11 cellular contexts compared by ENCODE assay signal in the genomic region with DNA sequence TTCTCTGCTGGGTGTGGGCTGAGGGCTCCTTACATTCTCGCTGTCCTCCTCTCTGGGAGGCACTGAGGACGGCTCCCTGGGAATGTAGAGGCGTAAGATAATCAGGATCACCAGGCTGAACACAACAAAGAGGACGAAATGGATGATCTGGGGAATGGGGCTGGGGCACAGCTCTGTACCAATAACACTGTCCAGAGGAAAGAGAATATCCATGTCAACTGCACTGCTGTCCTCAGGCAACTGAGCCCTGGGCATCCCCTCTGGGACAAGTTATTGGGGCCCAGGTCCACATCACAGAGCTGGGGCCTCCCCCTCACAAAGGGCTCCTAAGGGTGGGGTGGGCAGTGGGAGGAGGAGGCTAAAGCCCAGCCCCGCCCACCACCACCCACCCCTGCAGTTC. TPM values are rescaled to one million over a fixed set of nuclear protein-coding genes. Genes with fewer than 3 reads are reported as not detected.
DNase-seq lines count a peak whose midpoint lies in the region; ATAC-seq, FAIRE-seq and TF ChIP-seq lines count a peak whose summit lies in the region.
"Not testable (repeated sequence)": the region's sequence is repeated elsewhere in the genome, so short reads cannot be mapped to it uniquely, and the experiment has no call there.
"Had no signal": no experiment of that assay in that cellular context is flagged by ENCODE, and none has a peak within 500 bp of the region (broad histone marks: within the 10 kb centered on the region; RNA-seq: fewer than 3 reads in every experiment).

No MANE protein-coding gene starts in this region.

- not testable (repeated sequence) for TF ChIP-seq CTCF in A549 (IDR thresholded peaks at IDR 0.05); Panc1 (IDR thresholded peaks at IDR 0.05); K562 (IDR thresholded peaks at IDR 0.05 in 2 of 3, conservative IDR thresholded peaks at IDR 0.05 in 1 of 3; ENCODE audit: insufficient read depth in 2 of 3, low read depth in 1 of 3, low read length in 3 of 3); kidney (IDR thresholded peaks at IDR 0.05; ENCODE audit: borderline replicate concordance, extremely low read depth, insufficient read depth); nephron progenitor cell (IDR thresholded peaks at IDR 0.05)

- H2BK5ac ChIP-seq in neuronal stem cell (ENCODE audit: low read length), result not testable (repeated sequence)

- CTCF ChIA-PET in A549 (lab: Yijun Ruan, JAX); Panc1 (lab: Charles Lee); K562 (lab: Yijun Ruan, JAX; ENCODE audit: low intra/inter-chr PET ratio): not testable (repeated sequence)

- H3K27ac ChIP-seq in A549; Panc1 (ENCODE audit: low read length); K562 (ENCODE audit: extremely low read depth, low read depth, low read length); kidney (ENCODE audit: low read depth in 2 of 2, low read length in 2 of 2); neuronal stem cell (replicated peaks; ENCODE audit: low read length): not testable (repeated sequence)

- DNase-seq in A549 (ENCODE audit: low read depth in 1 of 2, low spot score in 1 of 2); Panc1 (ENCODE audit: low read depth, low spot score); nephron progenitor cell; neuronal stem cell (ENCODE audit: low spot score): not testable (repeated sequence)
- DNase-seq in K562 (ENCODE audit: extremely low read depth in 1 of 4, low spot score in 3 of 4) (peak in 2 of 4 experiments; percentile 2 to 3), kidney (peak; percentile 35)

- not testable (repeated sequence) for H3K9me3 Mint-ChIP-seq in nephron progenitor cell

- in situ Hi-C loops in Panc1 (cut with HindIII; ENCODE audit: low pct_unique_long_range_greater_than_20kb, low sequenced_read_pairs), result not testable (repeated sequence)
- in situ Hi-C loops in K562 (cut with MboI), result loop anchor here (5.0 kb wide), 2 partner anchors 122 to 1667 kb away; no protein-coding TSS in a partner anchor

- not testable (repeated sequence) for H3K4me1 Mint-ChIP-seq in nephron progenitor cell

- not testable (repeated sequence) for BruUV-seq in Panc1 (replicated peaks; lab: Mats Ljungman, UMichigan); K562 (replicated peaks; lab: Mats Ljungman, UMichigan)

- WGBS in A549 (ENCODE audit: missing lambda C conversion rate), result 56% methylated on average over 4 of the region's 5 CpGs
- 8% methylated on average over 4 of the region's 5 CpGs for WGBS in K562 (ENCODE audit: insufficient coverage, low coverage, missing lambda C conversion rate)
- no CpG with 5 or more reads among the region's 5 CpGs for WGBS in neuronal stem cell (ENCODE audit: extremely low coverage in 2 of 2, insufficient read length in 2 of 2, insufficient replicate concordance in 1 of 2), 2 donors

- not testable (repeated sequence) for H3K79me1 ChIP-seq in neuronal stem cell (ENCODE audit: low read depth, low read length)

- H4K8ac ChIP-seq in neuronal stem cell (ENCODE audit: low read depth, low read length), result not testable (repeated sequence)

- H4K20me1 ChIP-seq in K562 (replicated peaks; ENCODE audit: control insufficient read depth, insufficient read depth, low read length), result not testable (repeated sequence)

- H3K36me3 Mint-ChIP-seq in nephron progenitor cell (ENCODE audit: low read depth), result not testable (repeated sequence)

- not testable (repeated sequence) for H3K23ac ChIP-seq in neuronal stem cell (ENCODE audit: low read depth, low read length, poor library complexity)

- not testable (repeated sequence) for TF ChIP-seq POLR2A in A549 (IDR thresholded peaks at IDR 0.05; ENCODE audit: low read length); K562 (conservative IDR thresholded peaks at IDR 0.05)

- H2BK15ac ChIP-seq in neuronal stem cell (ENCODE audit: low read length), result not testable (repeated sequence)

- peak overlapping the region; percentile 28 for H3K18ac ChIP-seq in neuronal stem cell (ENCODE audit: low read length)

- not testable (repeated sequence) for H2BK12ac ChIP-seq in neuronal stem cell (ENCODE audit: low read length)

- H3K9me1 ChIP-seq in K562 (ENCODE audit: control insufficient read depth, insufficient read depth, low read length), result not testable (repeated sequence)

- not testable (repeated sequence) for H3K4me3 Mint-ChIP-seq in nephron progenitor cell

- not testable (repeated sequence) for H4K91ac ChIP-seq in neuronal stem cell (ENCODE audit: low read depth, low read length, poor library complexity)

- H3K36me3 ChIP-seq in Panc1 (ENCODE audit: control insufficient read depth, insufficient read depth, low read length); K562 (ENCODE audit: control insufficient read depth, insufficient read depth, low read length); kidney (ENCODE audit: control insufficient read depth in 1 of 2, insufficient read depth in 2 of 2, low read length in 2 of 2); neuronal stem cell (replicated peaks in 1 of 2; ENCODE audit: control insufficient read depth in 2 of 2, insufficient read depth in 2 of 2, low read length in 2 of 2): not testable (repeated sequence)

- H2BK120ac ChIP-seq in neuronal stem cell (ENCODE audit: low read depth, low read length), result not testable (repeated sequence)

- FAIRE-seq in A549 (lab: Jason Lieb, UNC); K562 (lab: Jason Lieb, UNC); kidney (lab: Jason Lieb, UNC): not testable (repeated sequence)

- not testable (repeated sequence) for H3K27me3 Mint-ChIP-seq in nephron progenitor cell (ENCODE audit: low read depth, poor library complexity)

- not testable (repeated sequence) for H3K9ac ChIP-seq in K562 (ENCODE audit: insufficient read depth in 1 of 2, low read depth in 2 of 2, low read length in 2 of 2); kidney (ENCODE audit: low read length in 2 of 2); neuronal stem cell (ENCODE audit: low read depth, low read length, poor library complexity)

- ATAC-seq in A549, result peak; percentile 35 to 56; a peak in 4 of 6 replicates
- ATAC-seq in Panc1, result peak; percentile 58
- ATAC-seq in K562, result peak; percentile 43; the same call in 2 of the 3 replicates

- not testable (repeated sequence) for H3K27me3 ChIP-seq in Panc1 (ENCODE audit: control insufficient read depth, insufficient read depth, low read length); neuronal stem cell (ENCODE audit: control insufficient read depth in 3 of 3, insufficient read depth in 3 of 3, low read depth in 1 of 3, low read length in 3 of 3)
- peaks cover 5 to 14% of the 10 kb centered on the region in 2 experiments for H3K27me3 ChIP-seq in K562 (ENCODE audit: control insufficient read depth in 2 of 2, insufficient read depth in 2 of 2, low read length in 2 of 2)

- H3K14ac ChIP-seq in neuronal stem cell (ENCODE audit: low read length), result peak overlapping the region; percentile 56

- intact Hi-C loops in Panc1 (cut with micrococcal nuclease; ENCODE audit: unreplicated experiment); kidney (cut with DNase I): not testable (repeated sequence)
- intact Hi-C loops in K562 (cut with micrococcal nuclease), result loop anchor here (2.0 kb wide), 1 partner anchor 124 kb away; no protein-coding TSS in a partner anchor

- POLR2A ChIA-PET in A549 (lab: Yijun Ruan, JAX); Panc1 (lab: Charles Lee); K562 (lab: Yijun Ruan, JAX): not testable (repeated sequence)

- not testable (repeated sequence) for H3K4ac ChIP-seq in neuronal stem cell (ENCODE audit: low read length)

- H3K9me3 ChIP-seq in A549; Panc1 (ENCODE audit: control insufficient read depth, insufficient read depth, low read depth, low read length); K562 (replicated peaks; ENCODE audit: control insufficient read depth, insufficient read depth, low read depth, low read length); kidney (ENCODE audit: control insufficient read depth in 1 of 2, low read length in 2 of 2); neuronal stem cell (replicated peaks in 1 of 2; ENCODE audit: control insufficient read depth in 2 of 2, insufficient read depth in 1 of 2, low read depth in 1 of 2, low read length in 2 of 2): not testable (repeated sequence)

- peak overlapping the region; percentile 50 for H3K27ac Mint-ChIP-seq in nephron progenitor cell

- H2AK5ac ChIP-seq in neuronal stem cell (ENCODE audit: low read depth, low read length), result not testable (repeated sequence)

- H2AFZ ChIP-seq in K562 (ENCODE audit: low read depth, low read length); neuronal stem cell (ENCODE audit: low read length): not testable (repeated sequence)

- H3K4me2 ChIP-seq in A549; K562 (ENCODE audit: insufficient read depth, low read length); neuronal stem cell (ENCODE audit: insufficient read depth, low read length, poor library complexity, severe bottlenecking): not testable (repeated sequence)

- H3K4me1 ChIP-seq in A549; Panc1 (ENCODE audit: control insufficient read depth, insufficient read depth, low read length); K562 (replicated peaks in 1 of 2; ENCODE audit: control insufficient read depth in 2 of 2, insufficient read depth in 2 of 2, low read length in 2 of 2); kidney (ENCODE audit: control insufficient read depth in 1 of 2, insufficient read depth in 1 of 2, low read depth in 1 of 2, low read length in 2 of 2); neuronal stem cell (ENCODE audit: control insufficient read depth in 2 of 2, insufficient read depth in 1 of 2, low read depth in 1 of 2, low read length in 2 of 2): not testable (repeated sequence)

- TF ChIP-seq EP300 in A549 (IDR thresholded peaks at IDR 0.05); K562 (IDR thresholded peaks at IDR 0.05; ENCODE audit: low read length): not testable (repeated sequence)

- not testable (repeated sequence) for H3K79me2 ChIP-seq in K562 (ENCODE audit: control insufficient read depth, insufficient read depth, low read length)

- TF ChIP-seq RAD21 in A549 (conservative IDR thresholded peaks at IDR 0.05 in 1 of 2, IDR thresholded peaks at IDR 0.05 in 1 of 2); K562 (CRISPR knock-in tag; conservative IDR thresholded peaks at IDR 0.05 in 1 of 2, IDR thresholded peaks at IDR 0.05 in 1 of 2): not testable (repeated sequence)

- not testable (repeated sequence) for H3K4me3 ChIP-seq in A549; Panc1 (ENCODE audit: low read depth in 2 of 2, low read length in 2 of 2); K562; kidney (ENCODE audit: low read length in 2 of 2); neuronal stem cell (ENCODE audit: low read length in 2 of 2)

RNA-seq across cellular contexts. Expression of a gene that starts 21.3 kb away (rescaled TPM):
- polyA plus RNA-seq in A549 (2011; rRNA removed), result 511 and 688 TPM in 2 replicates
- polyA plus RNA-seq in A549 (2012; cell fraction: cytosol; rRNA removed), result 178 and 211 TPM in 2 replicates
- polyA plus RNA-seq in A549 (2012; cell fraction: nucleus; rRNA removed), result 268 and 443 TPM in 2 replicates
- 1,576 to 1,720 TPM (median 1,580 TPM) in 3 replicates for polyA plus RNA-seq in A549 (2017; fragmentation: RNase III; extraction: RNeasy Plus Mini Kit Qiagen cat#74134 plus additional on column Dnase treatment)
- 579 and 670 TPM in 2 replicates for polyA minus RNA-seq in A549 (2011; rRNA and poly(A)+ RNA removed)
- total RNA-seq in Panc1 (2021; ENCODE audit: unreplicated experiment), result 587 TPM
- 477 TPM for polyA plus RNA-seq in Panc1 (2012; ENCODE audit: insufficient read length)
- 1,523 and 3,571 TPM in 2 replicates for total RNA-seq in K562 (2011; cell fraction: chromatin; rRNA removed; ENCODE audit: low replicate concordance)
- total RNA-seq in K562 (2011; cell fraction: nucleolus; rRNA removed), result 1,055 and 1,232 TPM in 2 replicates
- 1,271 and 1,326 TPM in 2 replicates for total RNA-seq in K562 (2011; cell fraction: nucleoplasm; rRNA removed)
- 570 and 600 TPM in 2 replicates for total RNA-seq in K562 (2014; rRNA removed)
- 611 and 618 TPM in 2 replicates for total RNA-seq in K562 (2014; rRNA removed; fragmentation: Illumina TruSeq; extraction: Trizol)
- total RNA-seq in K562 (2015; rRNA removed; fragmentation: Illumina TruSeq; extraction: Trizol), result 613 and 656 TPM in 2 replicates
- total RNA-seq in K562 (2021), result 544 and 561 TPM in 2 replicates
- polyA plus RNA-seq in K562 (2011; rRNA removed), result 418 and 441 TPM in 2 replicates
- 97.0 and 189 TPM in 2 replicates for polyA plus RNA-seq in K562 (2011; cell fraction: cytosol; rRNA removed)
- 1,217 and 1,257 TPM in 2 replicates for polyA plus RNA-seq in K562 (2011; cell fraction: nucleus; rRNA removed)
- polyA plus RNA-seq in K562 (2012), result 259 and 470 TPM in 2 replicates
- 445 and 534 TPM in 2 replicates for polyA plus RNA-seq in K562 (2014; fragmentation: Illumina TruSeq; extraction: Trizol)
- 100 to 1,000 TPM; 103 to 128 TPM for polyA plus RNA-seq in K562 (2014; fragmentation: Nextera tagmentation; extraction: Ambion mirVana)
- polyA plus RNA-seq in K562 (2014; rRNA removed), result 574 and 644 TPM in 2 replicates
- polyA minus RNA-seq in K562 (2011; rRNA and poly(A)+ RNA removed), result 902 and 960 TPM in 2 replicates
- 599 and 712 TPM in 2 replicates for polyA minus RNA-seq in K562 (2011; cell fraction: cytosol; rRNA and poly(A)+ RNA removed)
- 1,471 and 2,216 TPM in 2 replicates for polyA minus RNA-seq in K562 (2011; cell fraction: nucleus; rRNA and poly(A)+ RNA removed)
- total RNA-seq in kidney, result 564 TPM
- polyA plus RNA-seq in kidney (ENCODE audit: insufficient read depth, low read depth, low replicate concordance), result 191 TPM
- polyA plus RNA-seq in neuronal stem cell (2013, experiment 1 of 2), result 464 TPM
- 477 TPM for polyA plus RNA-seq in neuronal stem cell (2013, experiment 2 of 2)

RNA-seq across cellular contexts. Expression of a gene that starts 36.1 kb away (rescaled TPM):
- polyA plus RNA-seq in A549 (2011; rRNA removed) (not detected in 2 replicates), A549 (2017; fragmentation: RNase III; extraction: RNeasy Plus Mini Kit Qiagen cat#74134 plus additional on column Dnase treatment) (not detected in 3 replicates), K562 (2011; rRNA removed) (not detected in 2 replicates), K562 (2014; fragmentation: Illumina TruSeq; extraction: Trizol) (not detected in 2 replicates), K562 (2014; fragmentation: Nextera tagmentation; extraction: Ambion mirVana) (not detected), K562 (2014; rRNA removed) (not detected in 2 replicates), kidney (ENCODE audit: insufficient read depth, low read depth, low replicate concordance) (not detected)
- polyA plus RNA-seq in A549 (2012; cell fraction: cytosol; rRNA removed), result not detected in 2 replicates
- 0.07 TPM in 1 of 2 replicates, not detected in the other for polyA plus RNA-seq in A549 (2012; cell fraction: nucleus; rRNA removed)
- not detected in 2 replicates for polyA minus RNA-seq in A549 (2011; rRNA and poly(A)+ RNA removed)
- total RNA-seq in Panc1 (2021; ENCODE audit: unreplicated experiment) (0.39 TPM), K562 (2014; rRNA removed) (not detected in 2 replicates), K562 (2014; rRNA removed; fragmentation: Illumina TruSeq; extraction: Trizol) (not detected in 2 replicates), K562 (2015; rRNA removed; fragmentation: Illumina TruSeq; extraction: Trizol) (not detected in 2 replicates), K562 (2021) (not detected in 2 replicates), kidney (not detected)
- 0.57 TPM for polyA plus RNA-seq in Panc1 (2012; ENCODE audit: insufficient read length)
- total RNA-seq in K562 (2011; cell fraction: chromatin; rRNA removed; ENCODE audit: low replicate concordance), result not detected in 2 replicates
- total RNA-seq in K562 (2011; cell fraction: nucleolus; rRNA removed), result not detected in 2 replicates
- not detected in 2 replicates for total RNA-seq in K562 (2011; cell fraction: nucleoplasm; rRNA removed)
- not detected in 2 replicates for polyA plus RNA-seq in K562 (2011; cell fraction: cytosol; rRNA removed)
- 0.32 TPM in 1 of 2 replicates, not detected in the other for polyA plus RNA-seq in K562 (2011; cell fraction: nucleus; rRNA removed)
- polyA plus RNA-seq in K562 (2012), result 0.10 and 0.22 TPM in 2 replicates
- polyA minus RNA-seq in K562 (2011; rRNA and poly(A)+ RNA removed), result not detected in 2 replicates
- polyA minus RNA-seq in K562 (2011; cell fraction: cytosol; rRNA and poly(A)+ RNA removed), result not detected in 2 replicates
- polyA minus RNA-seq in K562 (2011; cell fraction: nucleus; rRNA and poly(A)+ RNA removed), result 0.44 TPM in 1 of 2 replicates, not detected in the other
- polyA plus RNA-seq in neuronal stem cell (2013, experiment 1 of 2), result not detected
- polyA plus RNA-seq in neuronal stem cell (2013, experiment 2 of 2), result 0.07 TPM
- total RNA-seq: GM23248, H4, HFFc6 had no signal
- polyA plus RNA-seq: CD14-positive monocyte; CD8-positive, alpha-beta memory T cell had no signal

RNA-seq across cellular contexts. Expression of a gene that starts 54.0 kb away (rescaled TPM):
- polyA plus RNA-seq in A549 (2011; rRNA removed) (1,000 and 1,241 TPM in 2 replicates), A549 (2017; fragmentation: RNase III; extraction: RNeasy Plus Mini Kit Qiagen cat#74134 plus additional on column Dnase treatment) (364 to 433 TPM (median 402 TPM) in 3 replicates), K562 (2011; rRNA removed) (893 and 901 TPM in 2 replicates), K562 (2014; fragmentation: Illumina TruSeq; extraction: Trizol) (483 and 593 TPM in 2 replicates), K562 (2014; fragmentation: Nextera tagmentation; extraction: Ambion mirVana) (100 to 1,000 TPM; 155 to 221 TPM), K562 (2014; rRNA removed) (402 and 423 TPM in 2 replicates), kidney (ENCODE audit: insufficient read depth, low read depth, low replicate concordance) (208 TPM)
- 89.4 and 161 TPM in 2 replicates for polyA plus RNA-seq in A549 (2012; cell fraction: cytosol; rRNA removed)
- polyA plus RNA-seq in A549 (2012; cell fraction: nucleus; rRNA removed), result 102 and 118 TPM in 2 replicates
- 1,532 and 1,583 TPM in 2 replicates for polyA minus RNA-seq in A549 (2011; rRNA and poly(A)+ RNA removed)
- total RNA-seq in Panc1 (2021; ENCODE audit: unreplicated experiment) (707 TPM), K562 (2014; rRNA removed) (353 and 366 TPM in 2 replicates), K562 (2014; rRNA removed; fragmentation: Illumina TruSeq; extraction: Trizol) (589 and 672 TPM in 2 replicates), K562 (2015; rRNA removed; fragmentation: Illumina TruSeq; extraction: Trizol) (630 and 666 TPM in 2 replicates), K562 (2021) (707 and 758 TPM in 2 replicates), kidney (824 TPM)
- 630 TPM for polyA plus RNA-seq in Panc1 (2012; ENCODE audit: insufficient read length)
- 595 and 1,063 TPM in 2 replicates for total RNA-seq in K562 (2011; cell fraction: chromatin; rRNA removed; ENCODE audit: low replicate concordance)
- total RNA-seq in K562 (2011; cell fraction: nucleolus; rRNA removed), result 470 and 588 TPM in 2 replicates
- total RNA-seq in K562 (2011; cell fraction: nucleoplasm; rRNA removed), result 726 and 1,081 TPM in 2 replicates
- polyA plus RNA-seq in K562 (2011; cell fraction: cytosol; rRNA removed), result 80.1 and 207 TPM in 2 replicates
- 205 and 280 TPM in 2 replicates for polyA plus RNA-seq in K562 (2011; cell fraction: nucleus; rRNA removed)
- polyA plus RNA-seq in K562 (2012), result 481 and 714 TPM in 2 replicates
- polyA minus RNA-seq in K562 (2011; rRNA and poly(A)+ RNA removed), result 1,009 and 1,166 TPM in 2 replicates
- polyA minus RNA-seq in K562 (2011; cell fraction: cytosol; rRNA and poly(A)+ RNA removed), result 646 and 729 TPM in 2 replicates
- 57.6 and 190 TPM in 2 replicates for polyA minus RNA-seq in K562 (2011; cell fraction: nucleus; rRNA and poly(A)+ RNA removed)
- polyA plus RNA-seq in neuronal stem cell (2013, experiment 1 of 2), result 176 TPM
- 182 TPM for polyA plus RNA-seq in neuronal stem cell (2013, experiment 2 of 2)
